Comparison of ENCODE assay signal across 1 cellular context in the genomic region with DNA sequence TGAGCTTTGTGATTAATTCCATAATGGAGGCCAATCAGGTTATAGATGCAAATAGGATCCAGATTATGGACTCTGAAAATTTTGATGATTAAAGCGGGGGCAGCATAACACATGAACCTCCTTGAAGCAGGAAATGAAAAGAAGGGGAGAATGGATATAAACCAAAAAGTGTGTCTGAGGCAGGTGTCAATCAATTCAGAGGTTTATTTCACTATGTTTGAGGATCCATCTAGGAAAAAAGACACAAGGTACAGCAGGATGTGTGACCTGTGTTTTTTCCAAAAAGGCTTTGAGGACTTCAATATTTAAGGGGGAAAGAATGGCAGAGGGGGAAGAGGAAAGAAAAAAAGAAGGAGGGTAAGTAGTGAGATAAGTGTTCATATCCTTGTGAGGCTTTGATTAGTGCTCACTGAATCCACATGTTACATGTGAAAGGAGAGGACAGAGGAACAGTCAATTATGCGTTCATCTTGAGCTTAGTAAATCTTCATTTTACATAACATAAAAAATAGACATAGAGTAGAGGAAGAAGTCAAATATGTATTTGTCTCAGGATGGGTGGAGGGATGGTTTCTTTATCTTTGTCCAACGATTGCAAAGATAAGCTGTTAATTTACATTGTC.
TF ChIP-seq lines count a peak whose summit lies in the region.

No MANE protein-coding gene starts in this region.

TF ChIP-seq in K562, 482 proteins besides CTCF, POLR2A, EP300 and RAD21:
- TF ChIP-seq RBM15 (IDR thresholded peaks at IDR 0.05; ENCODE audit: insufficient read depth, low read length) (no peak), PHB2 (IDR thresholded peaks at IDR 0.05; ENCODE audit: low read depth) (no peak), GTF2A2 (tag; IDR thresholded peaks at IDR 0.05) (no peak), ZNF217 (CRISPR knock-in tag; IDR thresholded peaks at IDR 0.05) (no peak), ZNF766 (CRISPR knock-in tag; conservative IDR thresholded peaks at IDR 0.05) (peak; percentile 63; the same call in 1 of the 2 replicates), CC2D1A (IDR thresholded peaks at IDR 0.05) (no peak), ZNF232 (CRISPR knock-in tag; IDR thresholded peaks at IDR 0.05) (peak; percentile 91)
- TF ChIP-seq, protein P1, sequence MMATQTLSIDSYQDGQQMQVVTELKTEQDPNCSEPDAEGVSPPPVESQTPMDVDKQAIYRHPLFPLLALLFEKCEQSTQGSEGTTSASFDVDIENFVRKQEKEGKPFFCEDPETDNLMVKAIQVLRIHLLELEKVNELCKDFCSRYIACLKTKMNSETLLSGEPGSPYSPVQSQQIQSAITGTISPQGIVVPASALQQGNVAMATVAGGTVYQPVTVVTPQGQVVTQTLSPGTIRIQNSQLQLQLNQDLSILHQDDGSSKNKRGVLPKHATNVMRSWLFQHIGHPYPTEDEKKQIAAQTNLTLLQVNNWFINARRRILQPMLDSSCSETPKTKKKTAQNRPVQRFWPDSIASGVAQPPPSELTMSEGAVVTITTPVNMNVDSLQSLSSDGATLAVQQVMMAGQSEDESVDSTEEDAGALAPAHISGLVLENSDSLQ (IDR thresholded peaks at IDR 0.05): peak; percentile 67
TF ChIP-seq in K562: peak in this region for 3.
